In the genomic region with DNA sequence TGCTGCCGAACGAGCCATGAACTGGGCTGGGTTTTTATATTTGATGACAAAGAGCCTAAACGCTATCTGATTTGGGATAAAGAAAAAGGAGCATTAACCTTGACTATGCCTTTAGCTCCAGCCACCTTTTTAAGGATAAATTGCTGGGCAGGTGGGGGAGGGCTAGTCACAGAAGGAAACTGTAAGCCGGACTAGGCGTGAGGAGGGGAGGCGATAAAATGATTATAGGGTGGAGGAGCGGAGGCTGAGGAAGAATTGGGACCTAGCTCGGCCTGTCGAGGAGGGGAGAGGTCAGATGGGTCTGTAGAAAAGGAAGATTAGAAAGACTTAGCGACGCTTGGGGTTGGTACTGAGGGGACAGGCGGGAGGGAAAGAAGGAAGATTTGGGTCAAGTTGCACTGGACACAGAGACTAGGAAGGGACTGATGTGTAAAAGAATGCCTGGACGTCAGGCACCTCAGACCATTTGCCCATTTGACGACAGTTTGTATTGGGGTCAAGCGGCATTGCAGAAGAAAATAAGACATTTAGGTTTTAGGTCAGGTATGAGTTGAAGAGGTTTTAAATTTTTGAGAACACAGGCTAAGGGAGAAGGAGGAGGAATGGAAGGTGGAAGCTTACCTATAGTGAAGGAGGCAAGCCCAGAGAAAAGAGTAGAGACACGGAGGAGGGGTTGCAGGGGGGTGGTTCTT, we compare ENCODE assay signal across 14 cellular contexts. TPM values are rescaled to one million over a fixed set of nuclear protein-coding genes. Genes with fewer than 3 reads are reported as not detected.
"Had no signal": no experiment of that assay in that cellular context is flagged by ENCODE, and none has a peak within 500 bp of the region (broad histone marks: within the 10 kb centered on the region; RNA-seq: fewer than 3 reads in every experiment).

No MANE protein-coding gene starts in this region.

RNA-seq across cellular contexts. Expression of gene SCGB3A2, which starts 5.6 kb away (rescaled TPM):
- total RNA-seq: activated B cell treated with CpG ODN at 0.5 μM for 24 hours; activated CD4-positive, alpha-beta memory T cell treated with anti-CD3 and anti-CD28 coated beads for 36 hours; activated naive CD4-positive, alpha-beta T cell treated with anti-CD3 and anti-CD28 coated beads for 36 hours; activated naive CD4-positive, alpha-beta T cell treated with anti-CD3 and anti-CD28 coated beads, Interleukin-2, amount 50 U/mL, for 72 hours; activated T-helper 1 cell treated with anti-CD3 and anti-CD28 coated beads, Interleukin-12 subunit alpha, Interleukin-12 subunit beta, Interleukin-2, Interleukin-4 antibody, amounts not matched to agents 30 ng/mL and 10 ng/mL and 1 ng/mL, durations not matched to agents 14 hours and 24 hours and 36 hours; body of pancreas; breast epithelium; cardiac septum; Peyer's patch; SJSA1 had no signal
- polyA plus RNA-seq: SK-N-SH had no signal

RNA-seq across cellular contexts. Expression of gene C5orf46, which starts 33.4 kb away (rescaled TPM):
- total RNA-seq: activated B cell treated with CpG ODN at 0.5 μM for 24 hours; activated CD4-positive, alpha-beta memory T cell treated with anti-CD3 and anti-CD28 coated beads for 36 hours; activated naive CD4-positive, alpha-beta T cell treated with anti-CD3 and anti-CD28 coated beads for 36 hours; activated naive CD4-positive, alpha-beta T cell treated with anti-CD3 and anti-CD28 coated beads, Interleukin-2, amount 50 U/mL, for 72 hours; activated T-cell treated with anti-CD3 and anti-CD28 coated beads, Interleukin-2, amount 50 U/mL, for 4 hours; activated T-helper 1 cell treated with anti-CD3 and anti-CD28 coated beads, Interleukin-12 subunit alpha, Interleukin-12 subunit beta, Interleukin-2, Interleukin-4 antibody, amounts not matched to agents 30 ng/mL and 10 ng/mL and 1 ng/mL, durations not matched to agents 14 hours and 24 hours and 36 hours; adrenal gland; body of pancreas; Peyer's patch had no signal
- polyA plus RNA-seq: adrenal gland had no signal

RNA-seq across cellular contexts. Expression of gene SPINK1, which starts 41.4 kb away (rescaled TPM):
- total RNA-seq: activated B cell treated with CpG ODN at 0.5 μM for 24 hours; activated CD4-positive, alpha-beta memory T cell treated with anti-CD3 and anti-CD28 coated beads for 36 hours; activated naive CD4-positive, alpha-beta T cell treated with anti-CD3 and anti-CD28 coated beads for 36 hours; activated naive CD4-positive, alpha-beta T cell treated with anti-CD3 and anti-CD28 coated beads, Interleukin-2, amount 50 U/mL, for 72 hours; activated T-helper 1 cell treated with anti-CD3 and anti-CD28 coated beads, Interleukin-12 subunit alpha, Interleukin-12 subunit beta, Interleukin-2, Interleukin-4 antibody, amounts not matched to agents 30 ng/mL and 10 ng/mL and 1 ng/mL, durations not matched to agents 14 hours and 24 hours and 36 hours; astrocyte; SJSA1 had no signal
- polyA plus RNA-seq: SK-N-SH had no signal
